Comparison of ENCODE assay signal across 19 cellular contexts in genomic region chr15:63114465-63114864, GRCh38. TPM values are rescaled to one million over a fixed set of nuclear protein-coding genes. Genes with fewer than 3 reads are reported as not detected.
DNase-seq lines count a peak whose midpoint lies in the region; ATAC-seq, FAIRE-seq and TF ChIP-seq lines count a peak whose summit lies in the region.
"Had no signal": no experiment of that assay in that cellular context is flagged by ENCODE, and none has a peak within 500 bp of the region (broad histone marks: within the 10 kb centered on the region; RNA-seq: fewer than 3 reads in every experiment).

No MANE protein-coding gene starts in this region.

- in situ Hi-C loops in GM23248 (cut with MboI): no loop called here
- in situ Hi-C loops in K562 (cut with MboI): no loop called here

- H3K27me3 ChIP-seq in GM23248 (replicated peaks; ENCODE audit: insufficient read depth) (no peaks in the 10 kb centered on the region), Loucy (ENCODE audit: insufficient read depth, low read length, poor library complexity, severe bottlenecking) (no peaks in the 10 kb centered on the region), K562 (ENCODE audit: control insufficient read depth in 2 of 2, insufficient read depth in 2 of 2, low read length in 2 of 2) (no peaks in the 10 kb centered on the region), uterus (no peaks in the 10 kb centered on the region)

- no peaks in the 10 kb centered on the region for H3K79me2 ChIP-seq in GM23248 (ENCODE audit: insufficient read depth)
- H3K79me2 ChIP-seq in Loucy (ENCODE audit: insufficient read depth, low read length): no peaks in the 10 kb centered on the region
- no peaks in the 10 kb centered on the region for H3K79me2 ChIP-seq in K562 (ENCODE audit: control insufficient read depth, insufficient read depth, low read length)

- H4K20me1 ChIP-seq in GM23248 (ENCODE audit: insufficient read depth): no peaks in the 10 kb centered on the region
- H4K20me1 ChIP-seq in Loucy (ENCODE audit: insufficient read depth, low read length, poor library complexity, severe bottlenecking): no peaks in the 10 kb centered on the region
- H4K20me1 ChIP-seq in K562 (replicated peaks; ENCODE audit: control insufficient read depth, insufficient read depth, low read length): no peaks in the 10 kb centered on the region

- no peak for TF ChIP-seq CTCF in Loucy (conservative IDR thresholded peaks at IDR 0.05; ENCODE audit: low read length)
- TF ChIP-seq CTCF in K562 (IDR thresholded peaks at IDR 0.05 in 2 of 3, conservative IDR thresholded peaks at IDR 0.05 in 1 of 3; ENCODE audit: insufficient read depth in 2 of 3, low read depth in 1 of 3, low read length in 3 of 3): no peak
- TF ChIP-seq CTCF in lower leg skin (IDR thresholded peaks at IDR 0.05): no peak
- no peak for TF ChIP-seq CTCF in uterus (IDR thresholded peaks at IDR 0.05)

- no peak overlapping the region for H3K4me3 ChIP-seq in GM23248
- no peak overlapping the region for H3K4me3 ChIP-seq in Loucy (ENCODE audit: low read length, poor library complexity, severe bottlenecking)
- no peak overlapping the region for H3K4me3 ChIP-seq in K562
- no peak overlapping the region for H3K4me3 ChIP-seq in lower leg skin (ENCODE audit: low read depth, poor library complexity, severe bottlenecking)
- H3K4me3 ChIP-seq in uterus: no peak overlapping the region
- H3K4me3 ChIP-seq: HAP-1 had no signal

- H3K9me3 ChIP-seq in GM23248 (ENCODE audit: low read depth) (no peaks in the 10 kb centered on the region), Loucy (ENCODE audit: insufficient read depth, low read depth, low read length) (peaks cover 6% of the 10 kb centered on the region; the same call in 1 of the 2 replicates), K562 (replicated peaks; ENCODE audit: control insufficient read depth, insufficient read depth, low read depth, low read length) (no peaks in the 10 kb centered on the region), uterus (no peaks in the 10 kb centered on the region)

- H3K9ac ChIP-seq in GM23248 (no peak overlapping the region), Loucy (ENCODE audit: low read depth, low read length, poor library complexity, severe bottlenecking) (no peak overlapping the region), K562 (ENCODE audit: insufficient read depth in 1 of 2, low read depth in 2 of 2, low read length in 2 of 2) (no peak overlapping the region)

- H3F3A ChIP-seq in GM23248 (ENCODE audit: insufficient read depth) (peaks cover 14% of the 10 kb centered on the region; the same call in 1 of the 2 replicates), Loucy (ENCODE audit: low read depth) (0 out of 2 replicates have a peak, but pooled peaks cover 2% of the 10 kb centered on the region)

- intact Hi-C loops in K562 (cut with micrococcal nuclease): loop anchor here (5.0 kb wide), 1 partner anchor 43 kb away; the partner anchor contains the start of gene RPS27L
- intact Hi-C loops in lower leg skin (cut with DNase I; ENCODE audit: low total_unique reads): no loop called here
- intact Hi-C loops in uterus (cut with DNase I; ENCODE audit: low total_unique reads): no loop called here

- no peaks in the 10 kb centered on the region for H3K9me2 ChIP-seq in GM23248 (ENCODE audit: insufficient read depth)
- H3K9me2 ChIP-seq in Loucy (replicated peaks; ENCODE audit: low read depth, low read length): no peaks in the 10 kb centered on the region

- TF ChIP-seq RAD21 in K562 (CRISPR knock-in tag; conservative IDR thresholded peaks at IDR 0.05 in 1 of 2, IDR thresholded peaks at IDR 0.05 in 1 of 2): no peak

- BruUV-seq in K562 (replicated peaks; lab: Mats Ljungman, UMichigan): no TSS peak

- CTCF ChIA-PET in K562 (lab: Yijun Ruan, JAX; ENCODE audit: low intra/inter-chr PET ratio): no interaction called here

- TF ChIP-seq POLR2A in K562 (conservative IDR thresholded peaks at IDR 0.05) (no peak), lower leg skin (IDR thresholded peaks at IDR 0.05) (no peak), uterus (IDR thresholded peaks at IDR 0.05) (no peak)

- no peak overlapping the region for H3K27ac ChIP-seq in GM23248
- H3K27ac ChIP-seq in K562 (ENCODE audit: extremely low read depth, low read depth, low read length): no peak overlapping the region
- H3K27ac ChIP-seq in uterus: no peak overlapping the region
- H3K27ac ChIP-seq: RWPE1 had no signal

- WGBS in GM23248 (ENCODE audit: low coverage in 1 of 2, low lambda C conversion rate in 2 of 2, missing lambda C conversion rate in 2 of 2), 2 experiments: 9 to 11% methylated on average over 2 of the region's 2 CpGs
- WGBS in K562 (ENCODE audit: insufficient coverage, low coverage, missing lambda C conversion rate): 18% methylated on average over 2 of the region's 2 CpGs
- WGBS in lower leg skin, 2 donors: 68 to 70% methylated on average over 2 of the region's 2 CpGs

- H3K4me1 ChIP-seq in GM23248 (ENCODE audit: insufficient read depth): peaks cover 7% of the 10 kb centered on the region; the same call in 1 of the 2 replicates
- peaks cover 30% of the 10 kb centered on the region for H3K4me1 ChIP-seq in Loucy (ENCODE audit: insufficient read depth, low read length, poor library complexity, severe bottlenecking)
- H3K4me1 ChIP-seq in K562 (replicated peaks in 1 of 2; ENCODE audit: control insufficient read depth in 2 of 2, insufficient read depth in 2 of 2, low read length in 2 of 2): peaks cover 0 to 25% of the 10 kb centered on the region in 2 experiments; a peak in 4 of 5 replicates
- no peaks in the 10 kb centered on the region for H3K4me1 ChIP-seq in uterus
- H3K4me1 ChIP-seq: HAP-1 had no signal

- POLR2A ChIA-PET in K562 (lab: Yijun Ruan, JAX): interaction anchor here (0.6 kb wide), 1 partner anchor 20 kb away, joined by 3 read pairs; no protein-coding TSS in a partner anchor

- FAIRE-seq in K562 (lab: Jason Lieb, UNC): no peak
- FAIRE-seq: HTR-8/SVneo had no signal

- H2AFZ ChIP-seq in GM23248 (0 out of 2 replicates have a peak overlapping the region, but pooled peaks have one; percentile 25), Loucy (ENCODE audit: low read length) (peak overlapping the region; percentile 52; the same call in 1 of the 2 replicates), K562 (ENCODE audit: low read depth, low read length) (0 out of 2 replicates have a peak overlapping the region, but pooled peaks have one; percentile 8)

- H3K4me2 ChIP-seq in GM23248 (ENCODE audit: unreplicated experiment) (no peak overlapping the region), Loucy (ENCODE audit: low read depth, low read length, poor library complexity, severe bottlenecking) (no peak overlapping the region), K562 (ENCODE audit: insufficient read depth, low read length) (no peak overlapping the region)

- no peaks in the 10 kb centered on the region for H3K9me1 ChIP-seq in K562 (ENCODE audit: control insufficient read depth, insufficient read depth, low read length)

- TF ChIP-seq EP300 in K562 (IDR thresholded peaks at IDR 0.05; ENCODE audit: low read length): no peak

- DNase-seq in GM23248: no peak
- DNase-seq in K562 (ENCODE audit: extremely low read depth in 1 of 4, low spot score in 3 of 4): no peak
- DNase-seq in lower leg skin (ENCODE audit: low spot score in 2 of 2): no peak
- DNase-seq in NAMALWA (ENCODE audit: low spot score): no peak
- DNase-seq in uterus: no peak
- DNase-seq: AML-193; C1 segment of cervical spinal cord; CD8-positive, alpha-beta T cell; DMS153; NCI-H1092 treated with DMSO at 0.1 percent for 48 hours; NCI-H1436 treated with DMSO at 0.1 percent for 48 hours; NCI-H1930; NCI-H510A; SIG-M5 had no signal

- H3K36me3 ChIP-seq in GM23248 (ENCODE audit: low read depth) (no peaks in the 10 kb centered on the region), Loucy (ENCODE audit: insufficient read depth, low read length) (no peaks in the 10 kb centered on the region), K562 (ENCODE audit: control insufficient read depth, insufficient read depth, low read length) (no peaks in the 10 kb centered on the region), uterus (no peaks in the 10 kb centered on the region)
- H3K36me3 ChIP-seq: HAP-1 had no signal

- ATAC-seq in K562: no peak
- no peak for ATAC-seq in activated CD4-positive, CD25-positive, alpha-beta regulatory T cell treated with anti-CD3 and anti-CD28 coated beads, Interleukin-2, amount 50 U/mL, for 24 hours
- ATAC-seq: CD8-positive, alpha-beta T cell had no signal

RNA-seq across cellular contexts. Expression of gene LACTB, which starts 7.2 kb away (rescaled TPM):
- 27.1 and 27.3 TPM in 2 replicates for total RNA-seq in GM23248 (2014; rRNA removed; shearing (Covaris generic))
- polyA plus RNA-seq in GM23248 (2016; fragmentation: Nextera tagmentation; extraction: Ambion mirVana): 35.8 and 39.7 TPM in 2 replicates
- 8.1 and 18.4 TPM in 2 replicates for total RNA-seq in K562 (2011; cell fraction: chromatin; rRNA removed; ENCODE audit: low replicate concordance)
- 3.5 and 6.1 TPM in 2 replicates for total RNA-seq in K562 (2011; cell fraction: nucleolus; rRNA removed)
- 9.0 and 15.3 TPM in 2 replicates for total RNA-seq in K562 (2011; cell fraction: nucleoplasm; rRNA removed)
- total RNA-seq in K562 (2014; rRNA removed): 6.1 and 9.5 TPM in 2 replicates
- 14.7 and 19.7 TPM in 2 replicates for total RNA-seq in K562 (2014; rRNA removed; fragmentation: Illumina TruSeq; extraction: Trizol)
- 13.1 and 15.5 TPM in 2 replicates for total RNA-seq in K562 (2015; rRNA removed; fragmentation: Illumina TruSeq; extraction: Trizol)
- total RNA-seq in K562 (2021): 7.0 and 8.4 TPM in 2 replicates
- polyA plus RNA-seq in K562 (2011; rRNA removed): 11.3 and 12.4 TPM in 2 replicates
- polyA plus RNA-seq in K562 (2011; cell fraction: cytosol; rRNA removed): 2.3 and 4.6 TPM in 2 replicates
- 1.8 and 3.3 TPM in 2 replicates for polyA plus RNA-seq in K562 (2011; cell fraction: nucleus; rRNA removed)
- polyA plus RNA-seq in K562 (2012): 9.4 and 11.0 TPM in 2 replicates
- 8.2 and 14.6 TPM in 2 replicates for polyA plus RNA-seq in K562 (2014; fragmentation: Illumina TruSeq; extraction: Trizol)
- polyA plus RNA-seq in K562 (2014; fragmentation: Nextera tagmentation; extraction: Ambion mirVana): 1 to 10 TPM; 3.1 to 4.0 TPM
- polyA plus RNA-seq in K562 (2014; rRNA removed): 8.3 and 9.8 TPM in 2 replicates
- polyA minus RNA-seq in K562 (2011; rRNA and poly(A)+ RNA removed): 6.5 and 9.1 TPM in 2 replicates
- polyA minus RNA-seq in K562 (2011; cell fraction: cytosol; rRNA and poly(A)+ RNA removed): 1.8 and 2.8 TPM in 2 replicates
- 2.0 and 4.0 TPM in 2 replicates for polyA minus RNA-seq in K562 (2011; cell fraction: nucleus; rRNA and poly(A)+ RNA removed)
- total RNA-seq in lower leg skin: 10 to 100 TPM; 13.6 to 25.0 (median 19.4) TPM
- total RNA-seq in uterus: 10 to 100 TPM in 2 of 4 donors, 1 to 10 TPM in 2; 7.9 to 13.6 (median 9.6) TPM

RNA-seq across cellular contexts. Expression of gene RPS27L, which starts 42.8 kb away (rescaled TPM):
- total RNA-seq in GM23248 (2014; rRNA removed; shearing (Covaris generic)): 110 and 151 TPM in 2 replicates
- polyA plus RNA-seq in GM23248 (2016; fragmentation: Nextera tagmentation; extraction: Ambion mirVana): 1,175 and 1,181 TPM in 2 replicates
- 10.6 and 25.3 TPM in 2 replicates for total RNA-seq in K562 (2011; cell fraction: chromatin; rRNA removed; ENCODE audit: low replicate concordance)
- 10.3 and 10.4 TPM in 2 replicates for total RNA-seq in K562 (2011; cell fraction: nucleolus; rRNA removed)
- 17.9 and 22.3 TPM in 2 replicates for total RNA-seq in K562 (2011; cell fraction: nucleoplasm; rRNA removed)
- total RNA-seq in K562 (2014; rRNA removed): 75.1 and 85.7 TPM in 2 replicates
- total RNA-seq in K562 (2014; rRNA removed; fragmentation: Illumina TruSeq; extraction: Trizol): 128 and 148 TPM in 2 replicates
- total RNA-seq in K562 (2015; rRNA removed; fragmentation: Illumina TruSeq; extraction: Trizol): 92.6 and 105 TPM in 2 replicates
- total RNA-seq in K562 (2021): 94.4 and 115 TPM in 2 replicates
- polyA plus RNA-seq in K562 (2011; rRNA removed): 117 and 155 TPM in 2 replicates
- polyA plus RNA-seq in K562 (2011; cell fraction: cytosol; rRNA removed): 29.8 and 61.5 TPM in 2 replicates
- 20.0 and 40.3 TPM in 2 replicates for polyA plus RNA-seq in K562 (2011; cell fraction: nucleus; rRNA removed)
- 157 and 166 TPM in 2 replicates for polyA plus RNA-seq in K562 (2012)
- 72.2 and 79.3 TPM in 2 replicates for polyA plus RNA-seq in K562 (2014; fragmentation: Illumina TruSeq; extraction: Trizol)
- 100 to 1,000 TPM; 328 to 382 TPM for polyA plus RNA-seq in K562 (2014; fragmentation: Nextera tagmentation; extraction: Ambion mirVana)
- 115 and 116 TPM in 2 replicates for polyA plus RNA-seq in K562 (2014; rRNA removed)
- polyA minus RNA-seq in K562 (2011; rRNA and poly(A)+ RNA removed): 27.4 and 34.5 TPM in 2 replicates
- polyA minus RNA-seq in K562 (2011; cell fraction: cytosol; rRNA and poly(A)+ RNA removed): 15.9 and 18.7 TPM in 2 replicates
- 8.5 and 15.7 TPM in 2 replicates for polyA minus RNA-seq in K562 (2011; cell fraction: nucleus; rRNA and poly(A)+ RNA removed)
- total RNA-seq in lower leg skin: 10 to 100 TPM; 39.6 to 64.9 (median 55.8) TPM
- total RNA-seq in uterus: 100 to 1,000 TPM in 1 of 4 donors, 10 to 100 TPM in 3; 33.5 to 207 (median 54.5) TPM
